ENCODE assay signal across 8 cellular contexts in the genomic region with DNA sequence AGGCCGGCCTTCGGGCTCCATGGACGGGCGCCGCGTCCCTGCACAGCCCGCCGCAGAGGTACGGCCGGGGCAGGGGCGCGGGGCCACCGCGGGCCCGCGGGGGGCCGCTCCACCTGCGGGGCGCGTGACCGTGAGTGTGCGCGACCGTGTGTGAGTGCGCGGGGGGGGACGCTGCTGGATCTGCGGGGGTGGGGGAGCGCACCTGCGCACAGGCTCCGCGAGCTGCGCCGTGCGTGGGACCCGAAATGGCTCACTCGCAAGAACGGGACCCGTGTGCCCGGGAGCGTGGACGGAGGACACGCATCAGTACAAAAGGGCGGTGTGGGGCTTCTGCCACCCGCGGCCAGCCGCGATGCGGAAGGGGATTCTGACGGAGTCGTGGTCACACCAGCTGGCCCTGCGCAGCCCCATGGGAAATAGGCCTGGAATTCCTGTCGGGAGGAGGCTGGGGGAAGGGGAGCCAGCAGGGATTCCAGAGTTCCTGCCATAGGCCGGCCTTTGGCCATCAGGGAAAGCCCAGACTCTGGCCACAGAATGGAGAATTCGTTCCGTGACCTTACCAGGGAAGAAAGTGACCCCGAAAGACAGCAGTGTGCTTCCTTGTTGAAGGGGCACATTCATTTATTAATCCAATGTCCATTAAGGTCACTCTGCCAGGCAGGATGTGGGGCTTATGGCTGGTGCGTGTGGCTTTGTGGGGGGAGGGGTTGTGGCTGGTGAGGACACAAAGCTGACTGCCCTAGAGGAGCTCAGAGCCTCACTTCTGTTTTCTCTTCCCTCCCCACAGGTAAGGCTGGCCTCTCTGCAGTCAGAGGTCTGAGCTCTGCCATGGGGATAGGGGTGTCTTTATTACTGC. TPM values are rescaled to one million over a fixed set of nuclear protein-coding genes. Genes with fewer than 3 reads are reported as not detected.
DNase-seq lines count a peak whose midpoint lies in the region; ATAC-seq and TF ChIP-seq lines count a peak whose summit lies in the region.

No MANE protein-coding gene starts in this region.

- TF ChIP-seq RAD21 in Ishikawa (IDR thresholded peaks at IDR 0.05; ENCODE audit: low read depth) = 0 out of 2 replicates have a peak, but pooled peaks have one; percentile 5

- H3K4me3 ChIP-seq in breast epithelium = peak overlapping the region; percentile 64 to 92 (median 87)

- H3K9ac ChIP-seq in ES-I3 (ENCODE audit: low read depth, low read length) = peak overlapping the region; percentile 67

- intact Hi-C loops in breast epithelium (cut with DNase I; ENCODE audit: low total_unique reads) = no loop called here

- H3K9me3 ChIP-seq in ES-I3 (ENCODE audit: control insufficient read depth, insufficient read depth, low read length) (no peaks in the 10 kb centered on the region), breast epithelium (no peaks in the 10 kb centered on the region)

- no peak for TF ChIP-seq CTCF in breast epithelium (IDR thresholded peaks at IDR 0.05)

- DNase-seq in T-helper 22 cell (ENCODE audit: low read depth) = peak; percentile 39
- DNase-seq in breast epithelium (ENCODE audit: low spot score in 2 of 2) = peak; percentile 43 to 67
- peak; percentile 82 for DNase-seq in iPS-NIHi11 (ENCODE audit: low spot score)
- DNase-seq in stimulated activated CD4-positive, alpha-beta T cell treated with anti-CD3 and anti-CD28 coated beads, Interleukin-12 subunit alpha, Interleukin-12 subunit beta, amount 100 ng/mL, for 4 hours = peak; percentile 64
- DNase-seq in NCI-H1930 (lab: John Stamatoyannopoulos, UW) = no peak

- peaks cover 25% of the 10 kb centered on the region for H3K4me1 ChIP-seq in ES-I3 (ENCODE audit: insufficient read depth, low read length)
- peaks cover 8 to 21% of the 10 kb centered on the region in 2 donors for H3K4me1 ChIP-seq in breast epithelium

- peak overlapping the region; percentile 97 to 98 for H3K27ac ChIP-seq in breast epithelium

- H3K36me3 ChIP-seq in ES-I3 (ENCODE audit: insufficient read depth, low read length) = peaks cover 7% of the 10 kb centered on the region; the same call in 1 of the 2 replicates
- peaks cover 9% of the 10 kb centered on the region for H3K36me3 ChIP-seq in breast epithelium

- TF ChIP-seq EP300 in Ishikawa (IDR thresholded peaks at IDR 0.05; ENCODE audit: borderline replicate concordance) = no peak

- TF ChIP-seq POLR2A in breast epithelium (IDR thresholded peaks at IDR 0.05) = no peak

- no peaks in the 10 kb centered on the region for H3K27me3 ChIP-seq in breast epithelium

- ATAC-seq in GM21529 (IDR thresholded peaks at IDR 0.05; ENCODE audit: unreplicated experiment) = peak; percentile 55

TF ChIP-seq in Ishikawa, 13 proteins besides CTCF, POLR2A, EP300 and RAD21:
- TF ChIP-seq TEAD4 (IDR thresholded peaks at IDR 0.05) = peak; percentile 84
- TF ChIP-seq ZBTB7A (IDR thresholded peaks at IDR 0.05; ENCODE audit: low read depth) = no peak; the same call in 1 of the 2 replicates
- TF ChIP-seq, protein P1, sequence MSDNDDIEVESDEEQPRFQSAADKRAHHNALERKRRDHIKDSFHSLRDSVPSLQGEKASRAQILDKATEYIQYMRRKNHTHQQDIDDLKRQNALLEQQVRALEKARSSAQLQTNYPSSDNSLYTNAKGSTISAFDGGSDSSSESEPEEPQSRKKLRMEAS (IDR thresholded peaks at IDR 0.05) = peak; percentile 14; the same call in 1 of the 2 replicates
- peak; percentile 46 for TF ChIP-seq EGR1 (IDR thresholded peaks at IDR 0.05)
- peak; percentile 49; the same call in 1 of the 2 replicates for TF ChIP-seq TAF1 (IDR thresholded peaks at IDR 0.05; ENCODE audit: low read depth)

RNA-seq across cellular contexts. Expression of a gene that starts 0.5 kb away (rescaled TPM):
- 10 to 100 TPM; 43.7 to 70.8 (median 68.2) TPM for total RNA-seq in breast epithelium

RNA-seq across cellular contexts. Expression of a gene that starts 10.0 kb away (rescaled TPM):
- 1 to 10 TPM; 1.9 to 5.7 (median 4.6) TPM for total RNA-seq in breast epithelium

RNA-seq across cellular contexts. Expression of a gene that starts 27.7 kb away (rescaled TPM):
- total RNA-seq in breast epithelium = 100 to 1,000 TPM; 156 to 297 (median 267) TPM

RNA-seq across cellular contexts. Expression of a gene that starts 45.8 kb away (rescaled TPM):
- total RNA-seq in breast epithelium = 10 to 100 TPM in 2 of 3 donors, 1 to 10 TPM in 1; 5.0 to 54.0 (median 30.2) TPM

RNA-seq across cellular contexts. Expression of a gene that starts 46.0 kb away (rescaled TPM):
- total RNA-seq in breast epithelium = 10 to 100 TPM in 2 of 3 donors, 1 to 10 TPM in 1; 8.0 to 23.4 (median 15.4) TPM

Comparison
In these comparisons a context has a peak if more than half of its experiments do, and no peak if none do; other contexts are left out.
1. DNase-seq: peak in T-helper 22 cell (single experiment), breast epithelium (2 of 2), iPS-NIHi11 (single experiment) and stimulated activated CD4-positive, alpha-beta T cell treated with anti-CD3 and anti-CD28 coated beads, Interleukin-12 subunit alpha, Interleukin-12 subunit beta, amount 100 ng/mL, for 4 hours (single experiment); none in NCI-H1930 (0 of 2).